23 cellular contexts compared by ENCODE assay signal in genomic region chr11:64039012-64039665, GRCh38. TPM values are rescaled to one million over a fixed set of nuclear protein-coding genes. Genes with fewer than 3 reads are reported as not detected.
"Had no signal": no experiment of that assay in that cellular context is flagged by ENCODE, and none has a peak within 500 bp of the region (broad histone marks: within the 10 kb centered on the region; RNA-seq: fewer than 3 reads in every experiment).

No MANE protein-coding gene starts in this region.

- H3K9me3 ChIP-seq: esophagus squamous epithelium, gastroesophageal sphincter, left ventricle myocardium inferior, lower lobe of right lung, psoas muscle, right lobe of liver, spleen had no signal

- H3K27ac ChIP-seq: esophagus squamous epithelium, left ventricle myocardium inferior, lower lobe of right lung, psoas muscle, right lobe of liver, spleen had no signal

- H3K4me3 Mint-ChIP-seq: dendritic cell treated with granulocyte-macrophage colony-stimulating factor and Interleukin-4, amounts not matched to agents 40 ng/mL and 50 ng/mL, for 4 days; immature natural killer cell; memory B cell; naive B cell had no signal

- ATAC-seq: gastroesophageal sphincter, left cardiac atrium, lower lobe of right lung, psoas muscle, right lobe of liver had no signal

- DNase-seq: cerebellar nuclear complex; esophagus squamous epithelium; foreskin fibroblast; glutamatergic neuron; immature natural killer cell; left cardiac atrium; left ventricle myocardium inferior; lower lobe of right lung; naive B cell; psoas muscle; retina; right lobe of liver; spleen; stimulated activated CD4-positive, alpha-beta T cell treated with anti-CD3 and anti-CD28 coated beads, Interleukin-2, amount 100 ng/mL, for 24 hours; stimulated activated naive CD4-positive, alpha-beta T cell treated with Interleukin-2 at 50 U/mL for 16 hours had no signal

- H3K27me3 ChIP-seq: right lobe of liver had no signal

- H3K9me3 Mint-ChIP-seq: dendritic cell treated with granulocyte-macrophage colony-stimulating factor and Interleukin-4, amounts not matched to agents 40 ng/mL and 50 ng/mL, for 4 days; immature natural killer cell; memory B cell; naive B cell; nephron; type B pancreatic cell had no signal

- H3K36me3 ChIP-seq: esophagus squamous epithelium, gastroesophageal sphincter, left ventricle myocardium inferior, lower lobe of right lung, right lobe of liver, spleen had no signal

- H3K27ac Mint-ChIP-seq: dendritic cell treated with granulocyte-macrophage colony-stimulating factor and Interleukin-4, amounts not matched to agents 40 ng/mL and 50 ng/mL, for 4 days; immature natural killer cell; memory B cell; naive B cell; nephron; type B pancreatic cell had no signal

- H3K4me3 ChIP-seq: esophagus squamous epithelium, gastroesophageal sphincter, left ventricle myocardium inferior, lower lobe of right lung, psoas muscle, right lobe of liver, spleen had no signal

- H3K36me3 Mint-ChIP-seq: immature natural killer cell, type B pancreatic cell had no signal

RNA-seq across cellular contexts. Expression of gene FLRT1, which starts 3.4 kb away (rescaled TPM):
- total RNA-seq: epithelial cell of proximal tubule, lower lobe of right lung, omental fat pad had no signal
- polyA plus RNA-seq: immature natural killer cell, keratinocyte had no signal
